In the genomic region with DNA sequence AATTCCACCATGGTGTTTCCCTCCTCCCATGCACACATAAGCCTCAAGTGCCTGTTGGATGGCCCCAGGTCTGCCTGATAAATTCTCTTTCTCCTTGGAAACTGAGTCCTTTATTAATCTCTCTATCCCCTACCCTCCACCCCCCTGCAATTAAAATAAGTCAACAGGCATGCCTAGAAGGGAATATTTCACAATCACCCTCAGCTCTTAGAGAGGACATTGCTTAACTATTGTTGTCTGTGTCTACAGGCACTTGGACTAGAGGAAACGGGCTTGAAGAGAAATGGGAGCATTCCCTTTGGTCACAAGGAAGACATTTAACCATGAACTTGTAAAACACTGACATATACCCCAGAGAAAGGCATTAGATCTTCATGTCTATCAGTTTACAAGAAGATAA, we compare ENCODE assay signal across 22 cellular contexts. TPM values are rescaled to one million over a fixed set of nuclear protein-coding genes. Genes with fewer than 3 reads are reported as not detected.
"Had no signal": no experiment of that assay in that cellular context is flagged by ENCODE, and none has a peak within 500 bp of the region (broad histone marks: within the 10 kb centered on the region; RNA-seq: fewer than 3 reads in every experiment).

No MANE protein-coding gene starts in this region.

- ATAC-seq: activated CD4-positive, alpha-beta T cell treated with anti-CD3 and anti-CD28 coated beads for 36 hours; activated CD8-positive, alpha-beta T cell treated with anti-CD3 and anti-CD28 coated beads for 36 hours; activated naive CD8-positive, alpha-beta T cell treated with anti-CD3 and anti-CD28 coated beads, Interleukin-2, amount 50 U/mL, for 24 hours; activated T-cell treated with anti-CD3 and anti-CD28 coated beads, Interleukin-2, amount 50 U/mL, for 72 hours; lower lobe of right lung; pancreas; stimulated activated naive CD8-positive, alpha-beta T cell treated with anti-CD3 and anti-CD28 coated beads, Interleukin-15, amount 100 ng/mL, for 72 hours had no signal

- H3K27ac ChIP-seq: cardiac muscle cell, colonic mucosa, lower lobe of right lung, pancreas, testis, VCaP had no signal

- H3K27me3 Mint-ChIP-seq: activated naive CD8-positive, alpha-beta T cell treated with anti-CD3 and anti-CD28 coated beads, Interleukin-2, amount 50 U/mL, for 24 hours had no signal

- H3K4me3 ChIP-seq: cardiac muscle cell, colonic mucosa, lower lobe of right lung, pancreas, testis had no signal

- H3K27ac Mint-ChIP-seq: activated CD4-positive, alpha-beta T cell treated with anti-CD3 and anti-CD28 coated beads for 36 hours; activated CD8-positive, alpha-beta T cell treated with anti-CD3 and anti-CD28 coated beads for 36 hours; activated naive CD8-positive, alpha-beta T cell treated with anti-CD3 and anti-CD28 coated beads, Interleukin-2, amount 50 U/mL, for 24 hours; activated T-cell treated with anti-CD3 and anti-CD28 coated beads, Interleukin-2, amount 50 U/mL, for 72 hours; stimulated activated naive CD8-positive, alpha-beta T cell treated with anti-CD3 and anti-CD28 coated beads, Interleukin-15, amount 100 ng/mL, for 72 hours had no signal

- H3K27me3 ChIP-seq: cardiac muscle cell, colonic mucosa, pancreas, testis had no signal

- H3K9me3 ChIP-seq: colonic mucosa, lower lobe of right lung, pancreas, testis had no signal

- DNase-seq: activated CD4-positive, alpha-beta T cell treated with anti-CD3 and anti-CD28 coated beads for 36 hours; activated CD8-positive, alpha-beta memory T cell treated with anti-CD3 and anti-CD28 coated beads, Interleukin-2, amount 50 U/mL, for 4 hours; activated CD8-positive, alpha-beta T cell treated with anti-CD3 and anti-CD28 coated beads for 36 hours; activated naive CD4-positive, alpha-beta T cell; activated naive CD8-positive, alpha-beta T cell treated with anti-CD3 and anti-CD28 coated beads, Interleukin-2, amount 50 U/mL, for 24 hours; activated T-cell treated with anti-CD3 and anti-CD28 coated beads, Interleukin-2, amount 50 U/mL, for 72 hours; colonic mucosa; effector CD8-positive, alpha-beta T cell; hippocampal formation; lower lobe of right lung; naive B cell; pancreas; stimulated activated CD4-positive, alpha-beta T cell treated with anti-CD3 and anti-CD28 coated beads, Interleukin-15, amount 100 ng/mL, for 24 hours; stimulated activated CD4-positive, alpha-beta T cell treated with anti-CD3 and anti-CD28 coated beads, Interleukin-4, amount 100 ng/mL, for 24 hours; stimulated activated naive CD8-positive, alpha-beta T cell treated with anti-CD3 and anti-CD28 coated beads, Interleukin-15, amount 100 ng/mL, for 72 hours; T1000; testis had no signal

- H3K4me1 Mint-ChIP-seq: activated CD4-positive, alpha-beta T cell treated with anti-CD3 and anti-CD28 coated beads for 36 hours; activated naive CD8-positive, alpha-beta T cell treated with anti-CD3 and anti-CD28 coated beads, Interleukin-2, amount 50 U/mL, for 24 hours; naive B cell; stimulated activated naive CD8-positive, alpha-beta T cell treated with anti-CD3 and anti-CD28 coated beads, Interleukin-15, amount 100 ng/mL, for 72 hours had no signal

- H3K4me1 ChIP-seq: colonic mucosa, lower lobe of right lung, pancreas, testis had no signal

- H3K36me3 Mint-ChIP-seq: naive B cell had no signal

- H3K4me3 Mint-ChIP-seq: activated CD4-positive, alpha-beta T cell treated with anti-CD3 and anti-CD28 coated beads for 36 hours; activated CD8-positive, alpha-beta T cell treated with anti-CD3 and anti-CD28 coated beads for 36 hours; activated naive CD8-positive, alpha-beta T cell treated with anti-CD3 and anti-CD28 coated beads, Interleukin-2, amount 50 U/mL, for 24 hours; activated T-cell treated with anti-CD3 and anti-CD28 coated beads, Interleukin-2, amount 50 U/mL, for 72 hours; naive B cell; stimulated activated naive CD8-positive, alpha-beta T cell treated with anti-CD3 and anti-CD28 coated beads, Interleukin-15, amount 100 ng/mL, for 72 hours had no signal

- H3K36me3 ChIP-seq: cardiac muscle cell, colonic mucosa, lower lobe of right lung, pancreas had no signal

RNA-seq across cellular contexts. Expression of a gene that starts 39.5 kb away (rescaled TPM):
- total RNA-seq: activated CD4-positive, alpha-beta T cell treated with anti-CD3 and anti-CD28 coated beads for 36 hours; activated CD8-positive, alpha-beta T cell treated with anti-CD3 and anti-CD28 coated beads for 36 hours; activated T-cell treated with anti-CD3 and anti-CD28 coated beads, Interleukin-2, amount 50 U/mL, for 72 hours; colonic mucosa; fibroblast of lung; lower lobe of right lung; pancreas; skeletal muscle tissue had no signal
- polyA plus RNA-seq: cardiac muscle cell, fibroblast of lung had no signal

RNA-seq across cellular contexts. Expression of a gene that starts 39.9 kb away (rescaled TPM):
- total RNA-seq: activated CD4-positive, alpha-beta T cell treated with anti-CD3 and anti-CD28 coated beads for 36 hours; activated CD8-positive, alpha-beta T cell treated with anti-CD3 and anti-CD28 coated beads for 36 hours; activated T-cell treated with anti-CD3 and anti-CD28 coated beads, Interleukin-2, amount 50 U/mL, for 72 hours; cardiac muscle cell; fibroblast of lung; skeletal muscle tissue had no signal
- polyA plus RNA-seq: fibroblast of lung had no signal

RNA-seq across cellular contexts. Expression of a gene that starts 43.7 kb away (rescaled TPM):
- total RNA-seq: activated CD4-positive, alpha-beta T cell treated with anti-CD3 and anti-CD28 coated beads for 36 hours; activated CD8-positive, alpha-beta T cell treated with anti-CD3 and anti-CD28 coated beads for 36 hours; activated T-cell treated with anti-CD3 and anti-CD28 coated beads, Interleukin-2, amount 50 U/mL, for 72 hours; cardiac muscle cell; colonic mucosa; fibroblast of lung; lower lobe of right lung; pancreas; skeletal muscle tissue; urinary bladder had no signal
- polyA plus RNA-seq: cardiac muscle cell, fibroblast of lung, pancreas, urinary bladder had no signal
